In genomic region chr22:49734390-49734789, GRCh38 we compare ENCODE assay signal across 22 cellular contexts.
DNase-seq lines count a peak whose midpoint lies in the region; ATAC-seq, FAIRE-seq and TF ChIP-seq lines count a peak whose summit lies in the region.
"Had no signal": no experiment of that assay in that cellular context is flagged by ENCODE, and none has a peak within 500 bp of the region (broad histone marks: within the 10 kb centered on the region; RNA-seq: fewer than 3 reads in every experiment).

No MANE protein-coding gene starts in this region.

- no peak overlapping the region for H3K4me3 Mint-ChIP-seq in activated CD4-positive, alpha-beta memory T cell treated with anti-CD3 and anti-CD28 coated beads, Interleukin-2, amount 10 ng/mL, durations not matched to agents 7 days and 5 days
- H3K4me3 Mint-ChIP-seq in activated CD4-positive, alpha-beta memory T cell treated with anti-CD3 and anti-CD28 coated beads for 36 hours: no peak overlapping the region
- H3K4me3 Mint-ChIP-seq: B cell; CD4-positive, CD25-positive, alpha-beta regulatory T cell had no signal

- no peaks in the 10 kb centered on the region for H3K36me3 Mint-ChIP-seq in activated CD4-positive, alpha-beta memory T cell treated with anti-CD3 and anti-CD28 coated beads, Interleukin-2, amount 10 ng/mL, durations not matched to agents 7 days and 5 days (ENCODE audit: low read depth)
- H3K36me3 Mint-ChIP-seq in activated CD4-positive, alpha-beta memory T cell treated with anti-CD3 and anti-CD28 coated beads for 36 hours: no peaks in the 10 kb centered on the region
- H3K36me3 Mint-ChIP-seq: CD4-positive, CD25-positive, alpha-beta regulatory T cell had no signal

- H3K9me3 Mint-ChIP-seq in activated CD4-positive, alpha-beta memory T cell treated with anti-CD3 and anti-CD28 coated beads, Interleukin-2, amount 10 ng/mL, durations not matched to agents 7 days and 5 days: peaks cover 4% of the 10 kb centered on the region
- H3K9me3 Mint-ChIP-seq in activated CD4-positive, alpha-beta memory T cell treated with anti-CD3 and anti-CD28 coated beads for 36 hours: no peaks in the 10 kb centered on the region

- FAIRE-seq in kidney (lab: Jason Lieb, UNC): no peak
- FAIRE-seq: GM12891 had no signal

- no peak overlapping the region for H3K27ac ChIP-seq in kidney (ENCODE audit: low read depth in 2 of 2, low read length in 2 of 2)
- H3K27ac ChIP-seq: GM23248 had no signal

- no peaks in the 10 kb centered on the region for H3K27me3 ChIP-seq in H7 (ENCODE audit: control insufficient read depth, insufficient read depth, low read length)

- H3K4me3 ChIP-seq in H7 (ENCODE audit: insufficient read depth, low read depth, low read length) (no peak overlapping the region), kidney (ENCODE audit: low read length in 2 of 2) (no peak overlapping the region)
- H3K4me3 ChIP-seq: GM23248, HAP-1 had no signal

- H3K4me1 Mint-ChIP-seq in activated CD4-positive, alpha-beta memory T cell treated with anti-CD3 and anti-CD28 coated beads, Interleukin-2, amount 10 ng/mL, durations not matched to agents 7 days and 5 days: peaks cover 2% of the 10 kb centered on the region
- peaks cover 7% of the 10 kb centered on the region for H3K4me1 Mint-ChIP-seq in activated CD4-positive, alpha-beta memory T cell treated with anti-CD3 and anti-CD28 coated beads for 36 hours (ENCODE audit: low read depth)
- H3K4me1 Mint-ChIP-seq: B cell had no signal

- H3K4me1 ChIP-seq in kidney (ENCODE audit: control insufficient read depth in 1 of 2, insufficient read depth in 1 of 2, low read depth in 1 of 2, low read length in 2 of 2): no peaks in the 10 kb centered on the region
- H3K4me1 ChIP-seq: HAP-1 had no signal

- peaks cover 25% of the 10 kb centered on the region for H3K27me3 Mint-ChIP-seq in activated CD4-positive, alpha-beta memory T cell treated with anti-CD3 and anti-CD28 coated beads, Interleukin-2, amount 10 ng/mL, durations not matched to agents 7 days and 5 days
- peaks cover 40% of the 10 kb centered on the region for H3K27me3 Mint-ChIP-seq in activated CD4-positive, alpha-beta memory T cell treated with anti-CD3 and anti-CD28 coated beads for 36 hours

- no peak for TF ChIP-seq CTCF in kidney (IDR thresholded peaks at IDR 0.05; ENCODE audit: borderline replicate concordance, extremely low read depth, insufficient read depth)

- H3K9ac ChIP-seq in kidney (ENCODE audit: low read length in 2 of 2): no peak overlapping the region
- H3K9ac ChIP-seq: GM23248 had no signal

- CTCF ChIA-PET in activated CD4-positive, alpha-beta memory T cell treated with anti-CD3 and anti-CD28 coated beads, Interleukin-2, amount 10 ng/mL, durations not matched to agents 7 days and 5 days (lab: Charles Lee): no interaction called here
- CTCF ChIA-PET in activated CD4-positive, alpha-beta memory T cell treated with anti-CD3 and anti-CD28 coated beads for 36 hours (lab: Charles Lee): no interaction called here

- H3K27ac Mint-ChIP-seq in activated CD4-positive, alpha-beta memory T cell treated with anti-CD3 and anti-CD28 coated beads, Interleukin-2, amount 10 ng/mL, durations not matched to agents 7 days and 5 days: no peak overlapping the region
- no peak overlapping the region for H3K27ac Mint-ChIP-seq in activated CD4-positive, alpha-beta memory T cell treated with anti-CD3 and anti-CD28 coated beads for 36 hours
- H3K27ac Mint-ChIP-seq: B cell; CD4-positive, CD25-positive, alpha-beta regulatory T cell had no signal

- H3K9me3 ChIP-seq in kidney (ENCODE audit: control insufficient read depth in 1 of 2, low read length in 2 of 2): peaks cover 0 to 3% of the 10 kb centered on the region in 2 donors

- ATAC-seq in SK-N-SH treated with all-trans-retinoic acid at 6 μM for 48 hours: no peak
- ATAC-seq: PC-3 had no signal

- H3K36me3 ChIP-seq in H7 (replicated peaks; ENCODE audit: control insufficient read depth, insufficient read depth, low read length): no peaks in the 10 kb centered on the region
- H3K36me3 ChIP-seq in kidney (ENCODE audit: control insufficient read depth in 1 of 2, insufficient read depth in 2 of 2, low read length in 2 of 2): no peaks in the 10 kb centered on the region
- H3K36me3 ChIP-seq: HAP-1 had no signal

- peak; percentile 5 for DNase-seq in activated CD4-positive, alpha-beta memory T cell treated with anti-CD3 and anti-CD28 coated beads, Interleukin-2, amount 10 ng/mL, durations not matched to agents 7 days and 5 days
- no peak for DNase-seq in activated CD4-positive, alpha-beta memory T cell treated with anti-CD3 and anti-CD28 coated beads for 36 hours
- DNase-seq in AG20443 (ENCODE audit: low spot score) (peak; percentile 9), H7 (peak; percentile 43), kidney (peak; percentile 46), hypothalamus (lab: John Stamatoyannopoulos, UW) (no peak), NCI-H2227 (lab: John Stamatoyannopoulos, UW; ENCODE audit: unreplicated experiment) (no peak)
- DNase-seq: CD4-positive, CD25-positive, alpha-beta regulatory T cell; COR-L47; DMS 273 treated with DMSO at 0.1 percent for 48 hours; GM23248; Karpas-422; NCI-H187; NCI-H226; NCI-H510A treated with DMSO at 0.1 percent for 48 hours; PC-3; RPMI8226; SHP77 had no signal

- POLR2A ChIA-PET in activated CD4-positive, alpha-beta memory T cell treated with anti-CD3 and anti-CD28 coated beads, Interleukin-2, amount 10 ng/mL, durations not matched to agents 7 days and 5 days (lab: Charles Lee): no interaction called here
- POLR2A ChIA-PET in activated CD4-positive, alpha-beta memory T cell treated with anti-CD3 and anti-CD28 coated beads for 36 hours (lab: Charles Lee): no interaction called here

- intact Hi-C loops in activated CD4-positive, alpha-beta memory T cell treated with anti-CD3 and anti-CD28 coated beads for 36 hours (cut with micrococcal nuclease): no loop called here
- intact Hi-C loops in kidney (cut with DNase I): no loop called here

TF ChIP-seq in SK-N-SH treated with all-trans-retinoic acid at 6 μM for 48 hours, 23 proteins besides CTCF, POLR2A, EP300 and RAD21:
- TF ChIP-seq GLIS3 (CRISPR knock-in tag; IDR thresholded peaks at IDR 0.05) (no peak), TCF4 (CRISPR knock-in tag; IDR thresholded peaks at IDR 0.05; ENCODE audit: borderline replicate concordance) (no peak), ARNTL (CRISPR knock-in tag; IDR thresholded peaks at IDR 0.05; ENCODE audit: borderline replicate concordance, low read depth) (no peak), POU6F1 (CRISPR knock-in tag; IDR thresholded peaks at IDR 0.05; ENCODE audit: borderline replicate concordance, low read depth) (no peak), PATZ1 (CRISPR knock-in tag; IDR thresholded peaks at IDR 0.05; ENCODE audit: borderline replicate concordance) (no peak), TOX (CRISPR knock-in tag; IDR thresholded peaks at IDR 0.05; ENCODE audit: borderline replicate concordance) (no peak)

Comparison
In these comparisons a context has a peak if more than half of its experiments do, and no peak if none do; other contexts are left out.
1. DNase-seq: peak in activated CD4-positive, alpha-beta memory T cell treated with anti-CD3 and anti-CD28 coated beads, Interleukin-2, amount 10 ng/mL, durations not matched to agents 7 days and 5 days (single experiment), AG20443 (single experiment), H7 (single experiment) and kidney (single experiment); none in activated CD4-positive, alpha-beta memory T cell treated with anti-CD3 and anti-CD28 coated beads for 36 hours (single experiment), hypothalamus (0 of 51) and NCI-H2227 (single experiment).